21 cellular contexts compared by ENCODE assay signal in genomic region chr5:134969166-134969565, GRCh38. TPM values are rescaled to one million over a fixed set of nuclear protein-coding genes. Genes with fewer than 3 reads are reported as not detected.
DNase-seq lines count a peak whose midpoint lies in the region; ATAC-seq and TF ChIP-seq lines count a peak whose summit lies in the region.
"Had no signal": no experiment of that assay in that cellular context is flagged by ENCODE, and none has a peak within 500 bp of the region (broad histone marks: within the 10 kb centered on the region; RNA-seq: fewer than 3 reads in every experiment).

No MANE protein-coding gene starts in this region.

- H2BK12ac ChIP-seq in trophoblast cell (ENCODE audit: low read length): no peak overlapping the region

- BruUV-seq in PC-9 (replicated peaks; lab: Mats Ljungman, UMichigan): no TSS peak

- H3K36me3 ChIP-seq in SK-N-SH (replicated peaks in 1 of 2; ENCODE audit: control insufficient read depth in 1 of 2, insufficient read depth in 2 of 2, low read length in 1 of 2) (peaks cover 0 to 2% of the 10 kb centered on the region in 2 experiments), PC-9 (ENCODE audit: low read depth) (no peaks in the 10 kb centered on the region), trophoblast cell (ENCODE audit: control insufficient read depth in 1 of 2, insufficient read depth in 2 of 2, low read length in 2 of 2) (no peaks in the 10 kb centered on the region)

- H2BK120ac ChIP-seq in trophoblast cell (ENCODE audit: insufficient read depth, low read length, poor library complexity): no peak overlapping the region

- no peak overlapping the region for H2BK5ac ChIP-seq in trophoblast cell (ENCODE audit: low read depth, low read length, poor library complexity)

- H3K79me2 ChIP-seq in SK-N-SH (ENCODE audit: insufficient read depth) (no peaks in the 10 kb centered on the region), PC-9 (ENCODE audit: low read depth) (no peaks in the 10 kb centered on the region), trophoblast cell (ENCODE audit: control insufficient read depth, insufficient read depth, low read length, poor library complexity) (no peaks in the 10 kb centered on the region)

- no peak overlapping the region for H3K18ac ChIP-seq in trophoblast cell (ENCODE audit: low read length)

- POLR2A ChIA-PET in SK-N-SH (lab: Yijun Ruan, JAX) (interaction anchor here (0.5 kb wide), 1 partner anchor 931 kb away, joined by 3 read pairs; no protein-coding TSS in a partner anchor), PC-9 (lab: Charles Lee; ENCODE audit: unreplicated experiment) (no interaction called here)

- no peak for TF ChIP-seq EP300 in SK-N-SH (IDR thresholded peaks at IDR 0.05; ENCODE audit: borderline replicate concordance in 1 of 2, low read depth in 1 of 2, low read length in 1 of 2)

- H4K91ac ChIP-seq in trophoblast cell (ENCODE audit: low read depth, low read length): no peak overlapping the region

- no peaks in the 10 kb centered on the region for H3K79me1 ChIP-seq in trophoblast cell (ENCODE audit: low read length)

- no peak for ATAC-seq in SK-N-SH treated with all-trans-retinoic acid at 6 μM for 48 hours
- no peak for ATAC-seq in stimulated activated naive CD8-positive, alpha-beta T cell treated with anti-CD3 and anti-CD28 coated beads, Interleukin-15, Interleukin-2, amounts not matched to agents 100 U/mL and 50 U/mL, for 24 hours
- ATAC-seq: A549 had no signal

- H2AK5ac ChIP-seq in trophoblast cell (ENCODE audit: low read length): no peak overlapping the region

- H3K4me1 ChIP-seq in SK-N-SH (ENCODE audit: control insufficient read depth in 1 of 2, insufficient read depth in 2 of 2, low read depth in 1 of 2, low read length in 1 of 2) (no peaks in the 10 kb centered on the region; a peak in 1 of 4 replicates), PC-9 (replicated peaks; ENCODE audit: insufficient read depth) (peaks cover 28% of the 10 kb centered on the region), trophoblast cell (ENCODE audit: control insufficient read depth in 1 of 2, insufficient read depth in 2 of 2, low read length in 2 of 2) (peaks cover 0 to 2% of the 10 kb centered on the region in 2 experiments)
- H3K4me1 ChIP-seq: A549 had no signal

- no peaks in the 10 kb centered on the region for H3K9me2 ChIP-seq in SK-N-SH
- H3K9me2 ChIP-seq in PC-9 (ENCODE audit: insufficient read depth): no peaks in the 10 kb centered on the region

- H4K20me1 ChIP-seq in SK-N-SH (ENCODE audit: insufficient read depth) (no peaks in the 10 kb centered on the region), PC-9 (ENCODE audit: insufficient read depth) (no peaks in the 10 kb centered on the region)

- H3K27me3 ChIP-seq in SK-N-SH (ENCODE audit: insufficient read depth): no peaks in the 10 kb centered on the region
- no peaks in the 10 kb centered on the region for H3K27me3 ChIP-seq in PC-9 (ENCODE audit: insufficient read depth, low read depth)
- H3K27me3 ChIP-seq in trophoblast cell (ENCODE audit: insufficient read depth, low read length): no peaks in the 10 kb centered on the region

- no peak overlapping the region for H3K4ac ChIP-seq in trophoblast cell (ENCODE audit: low read depth, low read length)

- H4K12ac ChIP-seq in trophoblast cell (ENCODE audit: low read depth, low read length): no peak overlapping the region

- H2AFZ ChIP-seq in SK-N-SH (ENCODE audit: low read depth) (no peak overlapping the region), PC-9 (no peak overlapping the region), trophoblast cell (ENCODE audit: insufficient read depth, low read length, poor library complexity) (no peak overlapping the region)
- H2AFZ ChIP-seq: GM23248 had no signal

- H3K4me2 ChIP-seq in SK-N-SH (no peak overlapping the region), PC-9 (peak overlapping the region; percentile 40), trophoblast cell (ENCODE audit: low read length) (no peak overlapping the region)
- H3K4me2 ChIP-seq: A549 had no signal

- intact Hi-C loops in PC-9 (cut with micrococcal nuclease; ENCODE audit: unreplicated experiment): no loop called here

- TF ChIP-seq RAD21 in SK-N-SH (IDR thresholded peaks at IDR 0.05; ENCODE audit: low read length): no peak

- H3K9me3 ChIP-seq in SK-N-SH: no peaks in the 10 kb centered on the region
- no peaks in the 10 kb centered on the region for H3K9me3 ChIP-seq in PC-9 (ENCODE audit: insufficient read depth, low read depth)
- no peaks in the 10 kb centered on the region for H3K9me3 ChIP-seq in trophoblast cell (ENCODE audit: insufficient read depth, low read depth, low read length)
- H3K9me3 ChIP-seq: A549 had no signal

- no peak overlapping the region for H3K14ac ChIP-seq in trophoblast cell (ENCODE audit: low read length)

- no peak overlapping the region for H4K8ac ChIP-seq in trophoblast cell (ENCODE audit: low read depth, low read length)

- H3K9ac ChIP-seq in SK-N-SH (no peak overlapping the region), trophoblast cell (ENCODE audit: low read length) (no peak overlapping the region)
- H3K9ac ChIP-seq: GM23248 had no signal

- no peak overlapping the region; a peak in 1 of 4 replicates for H3K27ac ChIP-seq in SK-N-SH (ENCODE audit: low read depth in 2 of 2, low read length in 1 of 2)
- peak overlapping the region; percentile 54 for H3K27ac ChIP-seq in PC-9
- no peak overlapping the region for H3K27ac ChIP-seq in trophoblast cell (ENCODE audit: low read depth, low read length)
- H3K27ac ChIP-seq: A549, GM23248 had no signal

- TF ChIP-seq CTCF in SK-N-SH (IDR thresholded peaks at IDR 0.05) (no peak), PC-9 (conservative IDR thresholded peaks at IDR 0.05) (no peak)

- DNase-seq in SK-N-SH (peak; percentile 29), PC-9 (peak in 1 of 2 experiments; percentile 75), trophoblast cell (peak; percentile 21 to 68)
- DNase-seq in activated CD4-positive, alpha-beta T cell treated with anti-CD3 and anti-CD28 coated beads, Interleukin-2, amount 50 U/mL, for 48 hours: no peak
- DNase-seq in stimulated activated naive CD8-positive, alpha-beta T cell treated with anti-CD3 and anti-CD28 coated beads, Interleukin-15, Interleukin-2, amounts not matched to agents 100 U/mL and 50 U/mL, for 24 hours: no peak
- DNase-seq: 8988T; C1 segment of cervical spinal cord; Calu3; CD4-positive, alpha-beta memory T cell; COR-L47; DMS153; DND-41; EL; GF-D8; GM23248; H7; HCEC 1CT had no signal

- H3F3A ChIP-seq in SK-N-SH (replicated peaks; ENCODE audit: insufficient read depth): no peaks in the 10 kb centered on the region
- H3F3A ChIP-seq in PC-9 (ENCODE audit: insufficient read depth, low read depth): peaks cover 24% of the 10 kb centered on the region; the same call in 1 of the 2 replicates

- H3K4me3 ChIP-seq in SK-N-SH (ENCODE audit: low read depth in 2 of 2, low read length in 1 of 2) (no peak overlapping the region), PC-9 (no peak overlapping the region), trophoblast cell (ENCODE audit: low read depth, low read length) (no peak overlapping the region)
- H3K4me3 ChIP-seq: A549, GM23248 had no signal

- no peak overlapping the region for H3K23ac ChIP-seq in trophoblast cell (ENCODE audit: low read length)

- CTCF ChIA-PET in SK-N-SH (lab: Yijun Ruan, JAX) (interaction anchor here (1.2 kb wide), 1 partner anchor 10 kb away, joined by 4 read pairs; no protein-coding TSS in a partner anchor), PC-9 (lab: Charles Lee) (interaction anchor here (0.6 kb wide), 1 partner anchor 168 kb away, joined by 3 read pairs; no protein-coding TSS in a partner anchor)

TF ChIP-seq in SK-N-SH, 30 proteins besides CTCF, POLR2A, EP300 and RAD21:
- TF ChIP-seq USF2 (IDR thresholded peaks at IDR 0.05; ENCODE audit: borderline replicate concordance, low read depth, low read length) (no peak), GATA2 (CRISPR knock-in tag; IDR thresholded peaks at IDR 0.05) (peak; percentile 71)

TF ChIP-seq in SK-N-SH treated with all-trans-retinoic acid at 6 μM for 48 hours, 23 proteins besides CTCF, POLR2A, EP300 and RAD21 (continues in another document):
- TF ChIP-seq ZNF565 (CRISPR knock-in tag; conservative IDR thresholded peaks at IDR 0.05; ENCODE audit: low read depth) (no peak), ARNTL (CRISPR knock-in tag; IDR thresholded peaks at IDR 0.05; ENCODE audit: borderline replicate concordance, low read depth) (no peak), GLIS3 (CRISPR knock-in tag; IDR thresholded peaks at IDR 0.05) (no peak), ESRRG (CRISPR knock-in tag; IDR thresholded peaks at IDR 0.05) (no peak), SNAI2 (CRISPR knock-in tag; IDR thresholded peaks at IDR 0.05) (no peak), TSHZ2 (CRISPR knock-in tag; IDR thresholded peaks at IDR 0.05) (no peak), PPARA (CRISPR knock-in tag; IDR thresholded peaks at IDR 0.05; ENCODE audit: borderline replicate concordance) (no peak)

RNA-seq across cellular contexts. Expression of gene CATSPER3, which starts 1.5 kb away (rescaled TPM):
- polyA plus RNA-seq in SK-N-SH (2012; rRNA removed): 0.26 and 0.37 TPM in 2 replicates
- 0.26 and 0.33 TPM in 2 replicates for polyA plus RNA-seq in SK-N-SH (2012; cell fraction: cytosol; rRNA removed)
- polyA plus RNA-seq in SK-N-SH (2012; cell fraction: nucleus; rRNA removed): 0.92 and 1.5 TPM in 2 replicates
- 0.57 and 0.68 TPM in 2 replicates for total RNA-seq in PC-9 (2021)
- 0.07 and 0.11 TPM in 2 replicates for polyA plus RNA-seq in trophoblast cell (2013)
- total RNA-seq: G401, H1 had no signal

Comparison
In these comparisons a context has a peak if more than half of its experiments do, and no peak if none do; other contexts are left out.
1. DNase-seq: peak in SK-N-SH (single experiment) and trophoblast cell (2 of 2); none in activated CD4-positive, alpha-beta T cell treated with anti-CD3 and anti-CD28 coated beads, Interleukin-2, amount 50 U/mL, for 48 hours (0 of 2) and stimulated activated naive CD8-positive, alpha-beta T cell treated with anti-CD3 and anti-CD28 coated beads, Interleukin-15, Interleukin-2, amounts not matched to agents 100 U/mL and 50 U/mL, for 24 hours (single experiment).